In genomic region chr5:123537845-123538244, GRCh38 we compare ENCODE assay signal across 1 cellular context.
TF ChIP-seq lines count a peak whose summit lies in the region.

No MANE protein-coding gene starts in this region.

TF ChIP-seq in K562, 482 proteins besides CTCF, POLR2A, EP300 and RAD21 (continued from another document):
- TF ChIP-seq STAT6 (CRISPR knock-in tag; IDR thresholded peaks at IDR 0.05) (no peak), MTA2 (IDR thresholded peaks at IDR 0.05; ENCODE audit: low read depth) (no peak), KLF1 (tag; IDR thresholded peaks at IDR 0.05) (no peak)
